ENCODE assay signal across 14 cellular contexts in the genomic region with DNA sequence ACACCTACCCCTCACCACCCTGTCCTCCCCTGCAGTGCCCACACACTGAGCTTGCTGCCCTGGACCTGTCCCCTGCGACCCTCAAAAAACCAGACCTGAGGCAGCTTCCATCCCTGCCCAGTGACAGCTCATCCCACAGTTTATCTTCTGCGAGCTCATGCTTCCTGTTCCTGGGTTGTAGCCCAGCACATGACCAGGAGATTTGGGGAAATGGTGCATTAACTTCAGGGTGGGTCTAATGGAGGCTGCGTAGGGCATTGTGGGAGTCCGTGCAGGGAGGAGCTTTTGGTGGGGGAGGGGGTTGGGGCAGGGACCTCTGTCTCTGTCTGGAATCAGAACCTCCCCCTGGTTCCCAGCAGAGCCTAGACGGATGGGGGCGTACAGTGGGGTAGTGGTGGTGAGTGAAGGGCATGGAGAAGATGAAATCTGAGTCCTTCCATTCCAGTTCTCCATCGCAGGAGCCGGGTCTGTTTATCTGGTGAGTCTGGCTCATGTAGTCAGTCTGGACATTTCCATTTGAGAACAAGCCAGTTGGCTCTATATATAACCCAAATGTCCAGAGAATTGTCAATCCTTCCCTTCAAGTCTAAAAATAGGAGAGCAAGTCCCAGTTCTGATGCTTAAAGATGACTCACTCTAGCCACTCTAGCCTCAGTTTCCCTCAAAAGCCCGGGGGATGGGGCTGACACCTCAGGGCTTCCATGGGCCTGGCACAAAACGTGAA.
DNase-seq lines count a peak whose midpoint lies in the region; ATAC-seq and TF ChIP-seq lines count a peak whose summit lies in the region.
"Had no signal": no experiment of that assay in that cellular context is flagged by ENCODE, and none has a peak within 500 bp of the region (broad histone marks: within the 10 kb centered on the region; RNA-seq: fewer than 3 reads in every experiment).

No MANE protein-coding gene starts in this region.

- no peaks in the 10 kb centered on the region for H3K9me3 ChIP-seq in RWPE2 (ENCODE audit: severe bottlenecking)
- H3K9me3 ChIP-seq in cardiac muscle cell (ENCODE audit: low read depth): no peaks in the 10 kb centered on the region
- H3K9me3 ChIP-seq: neutrophil, suprapubic skin had no signal

- H3K4me1 ChIP-seq in RWPE2 (ENCODE audit: insufficient read depth, poor library complexity, severe bottlenecking): peaks cover 4% of the 10 kb centered on the region
- H3K4me1 ChIP-seq in cardiac muscle cell (ENCODE audit: low read depth): peaks cover 39% of the 10 kb centered on the region
- peaks cover 15% of the 10 kb centered on the region for H3K4me1 ChIP-seq in rectal smooth muscle tissue (ENCODE audit: control insufficient read depth, insufficient read depth, low read length)

- no peak overlapping the region for H3K9ac ChIP-seq in rectal smooth muscle tissue (ENCODE audit: low read length)

- ATAC-seq in RWPE2 (ENCODE audit: low read depth) (no peak), HG02973 (IDR thresholded peaks at IDR 0.05; ENCODE audit: unreplicated experiment) (no peak)

- H3K4me3 ChIP-seq in RWPE2 (ENCODE audit: severe bottlenecking) (no peak overlapping the region), cardiac muscle cell (no peak overlapping the region), rectal smooth muscle tissue (ENCODE audit: low read length) (no peak overlapping the region)
- H3K4me3 ChIP-seq: smooth muscle cell, suprapubic skin had no signal

- H3K27ac ChIP-seq in RWPE2 (ENCODE audit: poor library complexity, severe bottlenecking) (no peak overlapping the region), cardiac muscle cell (peak overlapping the region; percentile 42), rectal smooth muscle tissue (ENCODE audit: low read depth, low read length) (peak overlapping the region; percentile 35)
- H3K27ac ChIP-seq: neutrophil, suprapubic skin, WERI-Rb-1 had no signal

- peak; percentile 33 for DNase-seq in EH (ENCODE audit: low read depth)
- peak; percentile 30 for DNase-seq in RWPE2 (ENCODE audit: low spot score)
- peak; percentile 33 to 42 for DNase-seq in cardiac muscle cell (ENCODE audit: low read depth in 1 of 2, low spot score in 1 of 2)
- no peak for DNase-seq in NCI-H2107 (lab: John Stamatoyannopoulos, UW)
- DNase-seq in stimulated activated CD4-positive, alpha-beta T cell treated with anti-CD3 and anti-CD28 coated beads, Interleukin-4, amount 100 ng/mL, for 24 hours: no peak
- no peak for DNase-seq in NCI-H146 (lab: John Stamatoyannopoulos, UW)
- DNase-seq: activated naive CD4-positive, alpha-beta T cell treated with Interleukin-2 at 50 U/mL for 16 hours; HFFc6; WERI-Rb-1 had no signal

- no peaks in the 10 kb centered on the region for H3K36me3 ChIP-seq in RWPE2 (ENCODE audit: low read depth)
- H3K36me3 ChIP-seq in cardiac muscle cell: no peaks in the 10 kb centered on the region
- H3K36me3 ChIP-seq in rectal smooth muscle tissue (ENCODE audit: control insufficient read depth, insufficient read depth, low read length): no peaks in the 10 kb centered on the region
- H3K36me3 ChIP-seq: neutrophil, suprapubic skin, WERI-Rb-1 had no signal

- peaks cover 4% of the 10 kb centered on the region for H3K27me3 ChIP-seq in RWPE2 (ENCODE audit: insufficient read depth, poor library complexity, severe bottlenecking)
- H3K27me3 ChIP-seq in cardiac muscle cell: no peaks in the 10 kb centered on the region
- no peaks in the 10 kb centered on the region for H3K27me3 ChIP-seq in rectal smooth muscle tissue (ENCODE audit: control insufficient read depth, insufficient read depth, low read length)
- H3K27me3 ChIP-seq: neutrophil had no signal

- TF ChIP-seq CTCF in RWPE2 (IDR thresholded peaks at IDR 0.05; ENCODE audit: poor library complexity, severe bottlenecking): no peak
- TF ChIP-seq CTCF in cardiac muscle cell (IDR thresholded peaks at IDR 0.05; ENCODE audit: low read depth, low read length): no peak

Comparison
In these comparisons a context has a peak if more than half of its experiments do, and no peak if none do; other contexts are left out.
1. DNase-seq: peak in EH (single experiment), RWPE2 (single experiment) and cardiac muscle cell (2 of 2); none in NCI-H2107 (single experiment), stimulated activated CD4-positive, alpha-beta T cell treated with anti-CD3 and anti-CD28 coated beads, Interleukin-4, amount 100 ng/mL, for 24 hours (single experiment) and NCI-H146 (single experiment).